In genomic region chr6:16950311-16950710, GRCh38 we compare ENCODE assay signal across 31 cellular contexts.
"Had no signal": no experiment of that assay in that cellular context is flagged by ENCODE, and none has a peak within 500 bp of the region (broad histone marks: within the 10 kb centered on the region; RNA-seq: fewer than 3 reads in every experiment).

No MANE protein-coding gene starts in this region.

- ATAC-seq: activated CD8-positive, alpha-beta memory T cell treated with anti-CD3 and anti-CD28 coated beads, Interleukin-2, amount 10 ng/mL, durations not matched to agents 7 days and 5 days; PC-3 had no signal

- DNase-seq: activated CD4-positive, alpha-beta memory T cell treated with anti-CD3 and anti-CD28 coated beads, Interleukin-2, amount 10 ng/mL, durations not matched to agents 7 days and 5 days; activated CD4-positive, alpha-beta T cell treated with anti-CD3 and anti-CD28 coated beads for 1 hour; activated CD4-positive, alpha-beta T cell treated with anti-CD3 and anti-CD28 coated beads for 48 hours; activated CD4-positive, CD25-positive, alpha-beta regulatory T cell; activated CD8-positive, alpha-beta memory T cell treated with anti-CD3 and anti-CD28 coated beads for 24 hours; activated CD8-positive, alpha-beta memory T cell treated with anti-CD3 and anti-CD28 coated beads, Interleukin-2, amount 10 ng/mL, durations not matched to agents 7 days and 5 days; activated CD8-positive, alpha-beta memory T cell treated with anti-CD3 and anti-CD28 coated beads, Interleukin-2, amount 50 U/mL, for 48 hours; activated gamma-delta T cell; activated naive CD4-positive, alpha-beta T cell treated with Interleukin-2 at 50 U/mL for 16 hours; activated T-cell treated with anti-CD3 and anti-CD28 coated beads, Interleukin-2, amount 50 U/mL, for 48 hours; amniotic stem cell; aorta; Karpas-422; KBM-7; NCI-H1105; NCI-H1417 treated with DMSO at 0.1 percent for 48 hours; NCI-H1694; NCI-H1930; NCI-H2081 treated with DMSO at 0.1 percent for 48 hours; NCI-H2171; NCI-H446 treated with DMSO at 0.1 percent for 48 hours; NCI-H524; NCI-H69; PC-3; Peyer's patch; RPMI8226; SHP77 treated with DMSO at 0.1 percent for 48 hours; SK-N-SH; WERI-Rb-1 had no signal

- H3K4me3 ChIP-seq: cardiac muscle cell, Peyer's patch, SJSA1 had no signal
